ENCODE assay signal across 8 cellular contexts in the genomic region with DNA sequence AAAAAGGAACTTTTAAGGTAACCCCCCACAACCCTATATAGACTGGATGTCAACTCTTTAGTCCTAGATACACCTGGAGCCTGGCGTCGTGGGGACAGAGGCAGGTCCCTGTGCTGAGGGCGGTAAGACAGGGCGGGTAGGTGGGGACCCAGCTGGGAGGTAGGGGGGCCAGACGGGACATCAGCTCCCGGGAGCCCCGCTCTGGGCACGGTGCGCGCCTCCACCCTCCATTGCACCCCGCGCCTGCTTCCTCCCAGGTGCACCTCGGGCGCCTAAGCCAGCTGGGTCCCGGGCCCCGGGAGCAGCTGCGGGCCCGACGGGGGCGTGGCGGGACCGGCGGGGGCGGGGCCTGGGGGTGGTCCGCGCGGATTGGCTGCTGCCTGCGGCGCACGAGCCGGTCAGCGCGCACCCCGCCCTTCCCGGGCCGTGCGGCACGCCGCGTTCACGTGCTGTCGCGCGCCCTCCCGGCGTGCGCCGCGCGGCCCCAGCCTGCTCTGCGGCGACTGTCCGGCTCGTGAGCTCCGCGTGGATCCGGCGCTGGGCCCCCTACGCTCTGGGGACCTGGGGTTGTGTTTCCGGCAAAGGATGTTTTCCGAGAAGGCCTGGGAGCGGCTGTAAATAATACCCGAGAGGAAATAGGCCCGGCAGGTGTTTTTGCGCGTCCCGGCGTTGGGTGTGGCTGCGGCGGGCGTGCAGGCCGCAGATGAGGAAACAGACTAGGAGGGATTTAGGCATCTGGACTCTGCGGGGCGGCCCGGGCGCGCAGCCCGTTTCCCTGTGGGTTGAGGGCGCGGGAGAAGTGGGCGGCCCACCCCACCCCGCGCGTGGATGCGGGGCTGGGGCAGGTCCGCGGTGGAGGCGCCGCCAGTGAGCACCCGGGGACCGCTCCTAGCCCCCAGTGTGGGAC. TPM values are rescaled to one million over a fixed set of nuclear protein-coding genes. Genes with fewer than 3 reads are reported as not detected.
DNase-seq lines count a peak whose midpoint lies in the region; ATAC-seq and TF ChIP-seq lines count a peak whose summit lies in the region.

No MANE protein-coding gene starts in this region.

- TF ChIP-seq CTCF in foreskin fibroblast (IDR thresholded peaks at IDR 0.05; ENCODE audit: low read depth, low read length) (no peak), neutrophil (IDR thresholded peaks at IDR 0.05) (peak; percentile 15)

- H3K36me3 ChIP-seq in neutrophil (no peaks in the 10 kb centered on the region), subcutaneous abdominal adipose tissue (ENCODE audit: control insufficient read depth in 5 of 5, insufficient read depth in 5 of 5, low read length in 5 of 5) (peaks cover 0 to 13% (median 9%) of the 10 kb centered on the region in 5 donors)

- H3K9ac ChIP-seq in subcutaneous abdominal adipose tissue (ENCODE audit: low read length in 5 of 5), result peak overlapping the region; percentile 63 to 89 (median 86)

- H3K9me3 Mint-ChIP-seq in IgD-negative memory B cell, result no peaks in the 10 kb centered on the region

- H3K4me3 Mint-ChIP-seq in IgD-negative memory B cell, result peak overlapping the region; percentile 91 to 98 (median 95)

- H3K4me3 ChIP-seq in foreskin fibroblast (ENCODE audit: low read depth in 1 of 2, low read length in 2 of 2) (peak overlapping the region; percentile 72 to 90), neutrophil (ENCODE audit: low read depth in 1 of 2, low read length in 1 of 2) (peak overlapping the region; percentile 75 to 78), subcutaneous abdominal adipose tissue (ENCODE audit: low read depth in 1 of 5, low read length in 5 of 5) (peak overlapping the region; percentile 59 to 79 (median 71))

- H3K27ac Mint-ChIP-seq in IgD-negative memory B cell, result peak overlapping the region; percentile 96 to 99 (median 99)

- no peaks in the 10 kb centered on the region for H3K27me3 Mint-ChIP-seq in IgD-negative memory B cell

- H3K9me3 ChIP-seq in neutrophil (no peaks in the 10 kb centered on the region), subcutaneous abdominal adipose tissue (ENCODE audit: control insufficient read depth in 5 of 5, low read length in 5 of 5) (no peaks in the 10 kb centered on the region)

- no peaks in the 10 kb centered on the region for H3K27me3 ChIP-seq in neutrophil
- H3K27me3 ChIP-seq in subcutaneous abdominal adipose tissue (ENCODE audit: control insufficient read depth in 5 of 5, insufficient read depth in 4 of 5, low read length in 5 of 5), result no peaks in the 10 kb centered on the region

- TF ChIP-seq POLR2A in Raji (IDR thresholded peaks at IDR 0.05; ENCODE audit: insufficient read depth, low read depth, low read length), result peak; percentile 76

- ATAC-seq in GM21526 (IDR thresholded peaks at IDR 0.05; ENCODE audit: low FRiP score, unreplicated experiment), result peak; percentile 94

- no peaks in the 10 kb centered on the region for H3K36me3 Mint-ChIP-seq in IgD-negative memory B cell

- H3K27ac ChIP-seq in neutrophil (peak overlapping the region; percentile 77), subcutaneous abdominal adipose tissue (ENCODE audit: low read depth, low read length) (peak overlapping the region; percentile 98)

- peaks cover 22 to 34% (median 31%) of the 10 kb centered on the region in 3 donors for H3K4me1 Mint-ChIP-seq in IgD-negative memory B cell

- peaks cover 24 to 25% of the 10 kb centered on the region in 2 experiments for H3K4me1 ChIP-seq in neutrophil (ENCODE audit: control insufficient read depth in 1 of 2, insufficient read depth in 1 of 2, low read depth in 1 of 2, low read length in 1 of 2)
- peaks cover 3 to 43% (median 29%) of the 10 kb centered on the region in 5 donors for H3K4me1 ChIP-seq in subcutaneous abdominal adipose tissue (ENCODE audit: control insufficient read depth in 5 of 5, insufficient read depth in 5 of 5, low read length in 5 of 5)

- DNase-seq in DMS153 treated with DMSO at 0.1 percent for 48 hours (lab: John Stamatoyannopoulos, UW; ENCODE audit: unreplicated experiment) (peak; percentile 14), foreskin fibroblast (peak; percentile 93 to 97)
- peak; percentile 98 for DNase-seq in activated effector memory CD4-positive, alpha-beta T cell treated with anti-CD3 and anti-CD28 coated beads, Interleukin-2, amount 50 U/mL, for 16 hours

RNA-seq across cellular contexts. Expression of a gene that starts 39.1 kb away (rescaled TPM):
- polyA plus RNA-seq in IgD-negative memory B cell, result 7.0 TPM

Comparison
In these comparisons a context has a peak if more than half of its experiments do, and no peak if none do; other contexts are left out.
1. Peak in every context shown above with its lines: DNase-seq, ATAC-seq, H3K4me3 ChIP-seq and H3K27ac ChIP-seq.
2. DNase-seq: peak in every context shown above with its lines; median percentile 98 in activated effector memory CD4-positive, alpha-beta T cell treated with anti-CD3 and anti-CD28 coated beads, Interleukin-2, amount 50 U/mL, for 16 hours; 95 in foreskin fibroblast; 14 in DMS153 treated with DMSO at 0.1 percent for 48 hours.